Comparison of ENCODE assay signal across 8 cellular contexts in genomic region chr5:123089572-123089970, GRCh38. TPM values are rescaled to one million over a fixed set of nuclear protein-coding genes. Genes with fewer than 3 reads are reported as not detected.
A peak's percentile ranks its signal among the peaks of the same experiment; 100 is the strongest.
DNase-seq lines count a peak whose midpoint lies in the region; ATAC-seq lines count a peak whose summit lies in the region.

No MANE protein-coding gene starts in this region.

- in situ Hi-C loops in HAP-1 (cut with MboI; ENCODE audit: low sequenced_read_pairs), result no loop called here

- H3K9me3 ChIP-seq in HAP-1 (no peaks in the 10 kb centered on the region), adipocyte (ENCODE audit: control insufficient read depth, low read length) (no peaks in the 10 kb centered on the region), iPS-20b (ENCODE audit: insufficient read depth, low read depth, low read length) (no peaks in the 10 kb centered on the region), T-helper 17 cell (ENCODE audit: control insufficient read depth, low read length, poor library complexity, severe bottlenecking) (no peaks in the 10 kb centered on the region)

- peaks cover under 1% of the 10 kb centered on the region for H3K36me3 Mint-ChIP-seq in T-helper 17 cell (ENCODE audit: low read depth)

- peak overlapping the region; percentile 60 for H3K4me3 ChIP-seq in HAP-1
- H3K4me3 ChIP-seq in adipocyte (ENCODE audit: low read length), result peak overlapping the region; percentile 82
- H3K4me3 ChIP-seq in iPS-20b (ENCODE audit: low read length), result peak overlapping the region; percentile 73

- ATAC-seq in stimulated activated naive CD8-positive, alpha-beta T cell treated with anti-CD3 and anti-CD28 coated beads, Interleukin-15, Interleukin-2, amounts not matched to agents 100 U/mL and 50 U/mL, for 24 hours, result no peak
- ATAC-seq in T-helper 17 cell (no peak), GM19035 (IDR thresholded peaks at IDR 0.05; ENCODE audit: unreplicated experiment) (no peak)

- no peak overlapping the region for H3K27ac Mint-ChIP-seq in T-helper 17 cell

- H3K9ac ChIP-seq in adipocyte (ENCODE audit: low read length) (peak overlapping the region; percentile 48), iPS-20b (ENCODE audit: low read depth, low read length) (no peak overlapping the region)

- H3K27me3 ChIP-seq in HAP-1 (ENCODE audit: low read depth) (peaks cover 6% of the 10 kb centered on the region), adipocyte (replicated peaks; ENCODE audit: control insufficient read depth, insufficient read depth, low read length) (peaks cover 52% of the 10 kb centered on the region), iPS-20b (ENCODE audit: insufficient read depth, low read length) (peaks cover 100% of the 10 kb centered on the region)

- H3K4me1 ChIP-seq in HAP-1 (peaks cover 2% of the 10 kb centered on the region), adipocyte (ENCODE audit: control insufficient read depth, insufficient read depth, low read length) (peaks cover 4% of the 10 kb centered on the region), iPS-20b (ENCODE audit: insufficient read depth, low read length) (peaks cover 34% of the 10 kb centered on the region; the same call in 1 of the 2 replicates)

- H3K27ac ChIP-seq in iPS-20b (ENCODE audit: low read length), result no peak overlapping the region

- H3K27me3 Mint-ChIP-seq in T-helper 17 cell, result peaks cover 77% of the 10 kb centered on the region

- DNase-seq in HAP-1 (ENCODE audit: low spot score in 2 of 2) (peak; percentile 43 to 62), adipocyte (ENCODE audit: low read depth) (peak; percentile 71), T-helper 17 cell (no peak), ureter (ENCODE audit: low spot score) (no peak)
- peak; percentile 8 for DNase-seq in stimulated activated naive CD8-positive, alpha-beta T cell treated with anti-CD3 and anti-CD28 coated beads, Interleukin-15, Interleukin-2, amounts not matched to agents 100 U/mL and 50 U/mL, for 24 hours
- no peak for DNase-seq in activated naive CD4-positive, alpha-beta T cell (lab: John Stamatoyannopoulos, UW)

- H3K36me3 ChIP-seq in HAP-1 (replicated peaks), result no peaks in the 10 kb centered on the region
- no peaks in the 10 kb centered on the region for H3K36me3 ChIP-seq in adipocyte (ENCODE audit: control insufficient read depth, insufficient read depth, low read length, severe bottlenecking)
- H3K36me3 ChIP-seq in iPS-20b (ENCODE audit: insufficient read depth, low read depth, low read length), result no peaks in the 10 kb centered on the region

- peaks cover 11% of the 10 kb centered on the region for H3K4me1 Mint-ChIP-seq in T-helper 17 cell

- H3K4me3 Mint-ChIP-seq in T-helper 17 cell, result no peak overlapping the region

RNA-seq across cellular contexts. Expression of gene PRDM6, which starts 0.5 kb away (rescaled TPM):
- total RNA-seq in T-helper 17 cell (not detected), ureter (10.6 TPM)

RNA-seq across cellular contexts. Expression of gene PPIC, which starts 53.0 kb away (rescaled TPM):
- not detected for total RNA-seq in T-helper 17 cell
- total RNA-seq in ureter, result 39.2 TPM

Comparison
In these comparisons a context has a peak if more than half of its experiments do, and no peak if none do; other contexts are left out.
1. DNase-seq: peak in HAP-1 (2 of 2), adipocyte (single experiment) and stimulated activated naive CD8-positive, alpha-beta T cell treated with anti-CD3 and anti-CD28 coated beads, Interleukin-15, Interleukin-2, amounts not matched to agents 100 U/mL and 50 U/mL, for 24 hours (single experiment); none in activated naive CD4-positive, alpha-beta T cell (0 of 4), T-helper 17 cell (0 of 3) and ureter (single experiment).
2. RNA of gene PRDM6, which starts 0.5 kb away (total RNA-seq): 10.6 TPM in ureter (single experiment); not detected in T-helper 17 cell; every median in the first group is over 10 times any median in the second.
3. RNA of gene PPIC, which starts 53.0 kb away (total RNA-seq): 39.2 TPM in ureter (single experiment); not detected in T-helper 17 cell; every median in the first group is over 10 times any median in the second.
4. Peak in every context shown above with its lines, with median percentiles within 50 percentile points of each other: H3K4me3 ChIP-seq.